Comparison of ENCODE assay signal across 19 cellular contexts in genomic region chr5:32144637-32145207, GRCh38. TPM values are rescaled to one million over a fixed set of nuclear protein-coding genes. Genes with fewer than 3 reads are reported as not detected.
DNase-seq lines count a peak whose midpoint lies in the region; ATAC-seq, FAIRE-seq and TF ChIP-seq lines count a peak whose summit lies in the region.
"Had no signal": no experiment of that assay in that cellular context is flagged by ENCODE, and none has a peak within 500 bp of the region (broad histone marks: within the 10 kb centered on the region; RNA-seq: fewer than 3 reads in every experiment).

No MANE protein-coding gene starts in this region.

- peaks cover 54% of the 10 kb centered on the region for H3K36me3 ChIP-seq in K562 (ENCODE audit: control insufficient read depth, insufficient read depth, low read length)
- H3K36me3 ChIP-seq in right lobe of liver: no peaks in the 10 kb centered on the region
- H3K36me3 ChIP-seq: brain microvascular endothelial cell had no signal

- intact Hi-C loops in natural killer cell (cut with micrococcal nuclease): no loop called here
- intact Hi-C loops in K562 (cut with micrococcal nuclease): no loop called here
- intact Hi-C loops in right lobe of liver (cut with DNase I): no loop called here
- intact Hi-C loops in left colon (cut with DNase I, micrococcal nuclease): no loop called here

- H3K27ac ChIP-seq in K562 (ENCODE audit: extremely low read depth, low read depth, low read length): no peak overlapping the region
- no peak overlapping the region for H3K27ac ChIP-seq in right lobe of liver
- H3K27ac ChIP-seq: brain microvascular endothelial cell, KMS-11 had no signal

- H3K4me3 Mint-ChIP-seq in natural killer cell: no peak overlapping the region
- H3K4me3 Mint-ChIP-seq in natural killer cell treated with Interleukin-12 subunit alpha and Interleukin-12 subunit beta and Interleukin-15 and Interleukin-18, amount 100 ng/mL, for 72 hours: no peak overlapping the region
- H3K4me3 Mint-ChIP-seq: activated T-helper 1 cell treated with anti-CD3 and anti-CD28 coated beads, Interleukin-12 subunit alpha, Interleukin-12 subunit beta, Interleukin-2, Interleukin-4 antibody, amounts not matched to agents 30 ng/mL and 10 ng/mL and 1 ng/mL, durations not matched to agents 14 hours and 24 hours and 36 hours had no signal

- H3K27me3 ChIP-seq in K562 (ENCODE audit: control insufficient read depth in 2 of 2, insufficient read depth in 2 of 2, low read length in 2 of 2) (no peaks in the 10 kb centered on the region), right lobe of liver (no peaks in the 10 kb centered on the region)
- H3K27me3 ChIP-seq: brain microvascular endothelial cell had no signal

- no peak for ATAC-seq in natural killer cell
- ATAC-seq in natural killer cell treated with Interleukin-12 subunit alpha and Interleukin-12 subunit beta and Interleukin-15 and Interleukin-18, amount 100 ng/mL, for 72 hours: no peak
- ATAC-seq in K562: no peak
- peak; percentile 43 to 61 (median 52) for ATAC-seq in right lobe of liver
- ATAC-seq in HG03196 (IDR thresholded peaks at IDR 0.05; ENCODE audit: unreplicated experiment): no peak
- ATAC-seq in left colon: no peak

- in situ Hi-C loops in K562 (cut with MboI): no loop called here

- H3K9ac ChIP-seq in K562 (ENCODE audit: insufficient read depth in 1 of 2, low read depth in 2 of 2, low read length in 2 of 2): no peak overlapping the region
- H3K9ac ChIP-seq: KMS-11 had no signal

- TF ChIP-seq CTCF in natural killer cell (IDR thresholded peaks at IDR 0.05) (no peak), K562 (IDR thresholded peaks at IDR 0.05 in 2 of 3, conservative IDR thresholded peaks at IDR 0.05 in 1 of 3; ENCODE audit: insufficient read depth in 2 of 3, low read depth in 1 of 3, low read length in 3 of 3) (no peak), right lobe of liver (IDR thresholded peaks at IDR 0.05) (no peak)

- H3K4me1 ChIP-seq in K562 (replicated peaks in 1 of 2; ENCODE audit: control insufficient read depth in 2 of 2, insufficient read depth in 2 of 2, low read length in 2 of 2): peaks cover 0 to 4% of the 10 kb centered on the region in 2 experiments; a peak in 3 of 5 replicates
- peaks cover 0 to 50% (median 27%) of the 10 kb centered on the region in 4 donors for H3K4me1 ChIP-seq in right lobe of liver

- peak overlapping the region; percentile 68 to 76 for H3K27ac Mint-ChIP-seq in natural killer cell
- peak overlapping the region in 1 of 2 donors; percentile 12 for H3K27ac Mint-ChIP-seq in natural killer cell treated with Interleukin-12 subunit alpha and Interleukin-12 subunit beta and Interleukin-15 and Interleukin-18, amount 100 ng/mL, for 72 hours
- H3K27ac Mint-ChIP-seq: activated T-helper 1 cell treated with anti-CD3 and anti-CD28 coated beads, Interleukin-12 subunit alpha, Interleukin-12 subunit beta, Interleukin-2, Interleukin-4 antibody, amounts not matched to agents 30 ng/mL and 10 ng/mL and 1 ng/mL, durations not matched to agents 14 hours and 24 hours and 36 hours had no signal

- no peaks in the 10 kb centered on the region for H3K36me3 Mint-ChIP-seq in natural killer cell
- peaks cover 2% of the 10 kb centered on the region for H3K36me3 Mint-ChIP-seq in natural killer cell treated with Interleukin-12 subunit alpha and Interleukin-12 subunit beta and Interleukin-15 and Interleukin-18, amount 100 ng/mL, for 72 hours

- H3K4me3 ChIP-seq in K562 (no peak overlapping the region), right lobe of liver (no peak overlapping the region)

- CTCF ChIA-PET in K562 (lab: Yijun Ruan, JAX; ENCODE audit: low intra/inter-chr PET ratio): no interaction called here

- POLR2A ChIA-PET in K562 (lab: Yijun Ruan, JAX): interaction anchor here (0.6 to 1.0 kb wide), 3 partner anchors 10 to 13 kb away, joined by 3 read pairs; no protein-coding TSS in a partner anchor

- H3K9me1 ChIP-seq in K562 (ENCODE audit: control insufficient read depth, insufficient read depth, low read length): peaks cover 3% of the 10 kb centered on the region

- no peak for DNase-seq in natural killer cell
- DNase-seq in natural killer cell treated with Interleukin-12 subunit alpha and Interleukin-12 subunit beta and Interleukin-15 and Interleukin-18, amount 100 ng/mL, for 72 hours (ENCODE audit: low spot score): no peak
- no peak for DNase-seq in K562 (ENCODE audit: extremely low read depth in 1 of 4, low spot score in 3 of 4)
- DNase-seq in right lobe of liver: peak; percentile 37 to 70 (median 62)
- no peak for DNase-seq in DMS 273 (lab: John Stamatoyannopoulos, UW; ENCODE audit: unreplicated experiment)
- no peak for DNase-seq in NCI-H146 (lab: John Stamatoyannopoulos, UW)
- DNase-seq in left colon: no peak
- DNase-seq: activated CD4-positive, alpha-beta T cell treated with anti-CD3 and anti-CD28 coated beads for 1 hour; brain microvascular endothelial cell; effector CD8-positive, alpha-beta T cell; GOT3; mesenchymal stem cell; NCI-H1694; NCI-H526 treated with DMSO at 0.1 percent for 48 hours; T-helper 1 cell had no signal

- no peaks in the 10 kb centered on the region for H3K9me3 Mint-ChIP-seq in natural killer cell
- H3K9me3 Mint-ChIP-seq in natural killer cell treated with Interleukin-12 subunit alpha and Interleukin-12 subunit beta and Interleukin-15 and Interleukin-18, amount 100 ng/mL, for 72 hours: no peaks in the 10 kb centered on the region
- H3K9me3 Mint-ChIP-seq: activated T-helper 1 cell treated with anti-CD3 and anti-CD28 coated beads, Interleukin-12 subunit alpha, Interleukin-12 subunit beta, Interleukin-2, Interleukin-4 antibody, amounts not matched to agents 30 ng/mL and 10 ng/mL and 1 ng/mL, durations not matched to agents 14 hours and 24 hours and 36 hours had no signal

- peak; percentile 58 for FAIRE-seq in K562 (lab: Jason Lieb, UNC)
- FAIRE-seq: RCC 7860 had no signal

- no peak for TF ChIP-seq RAD21 in K562 (CRISPR knock-in tag; conservative IDR thresholded peaks at IDR 0.05 in 1 of 2, IDR thresholded peaks at IDR 0.05 in 1 of 2)

- TF ChIP-seq POLR2A in K562 (conservative IDR thresholded peaks at IDR 0.05) (no peak), right lobe of liver (IDR thresholded peaks at IDR 0.05) (no peak)

- peaks cover 33% of the 10 kb centered on the region for H4K20me1 ChIP-seq in K562 (replicated peaks; ENCODE audit: control insufficient read depth, insufficient read depth, low read length)

- BruUV-seq in K562 (replicated peaks; lab: Mats Ljungman, UMichigan): no TSS peak

- H3K4me1 Mint-ChIP-seq in natural killer cell: peaks cover 47 to 51% of the 10 kb centered on the region in 2 donors
- peaks cover 37% of the 10 kb centered on the region in 2 donors for H3K4me1 Mint-ChIP-seq in natural killer cell treated with Interleukin-12 subunit alpha and Interleukin-12 subunit beta and Interleukin-15 and Interleukin-18, amount 100 ng/mL, for 72 hours (ENCODE audit: low read depth in 2 of 2)

- no peak for TF ChIP-seq EP300 in K562 (IDR thresholded peaks at IDR 0.05; ENCODE audit: low read length)

- WGBS in K562 (ENCODE audit: insufficient coverage, low coverage, missing lambda C conversion rate): 93% methylated on average over 3 of the region's 3 CpGs
- 40% methylated on average over 3 of the region's 3 CpGs for WGBS in right lobe of liver (ENCODE audit: insufficient coverage, low coverage, low lambda C conversion rate, missing lambda C conversion rate)

- H3K79me2 ChIP-seq in K562 (ENCODE audit: control insufficient read depth, insufficient read depth, low read length): peaks cover 79% of the 10 kb centered on the region

- H3K9me3 ChIP-seq in K562 (replicated peaks; ENCODE audit: control insufficient read depth, insufficient read depth, low read depth, low read length) (no peaks in the 10 kb centered on the region), right lobe of liver (no peaks in the 10 kb centered on the region)

- H3K4me2 ChIP-seq in K562 (ENCODE audit: insufficient read depth, low read length): no peak overlapping the region
- H3K4me2 ChIP-seq: KMS-11 had no signal

- no peak overlapping the region for H2AFZ ChIP-seq in K562 (ENCODE audit: low read depth, low read length)

- H3K27me3 Mint-ChIP-seq in natural killer cell (ENCODE audit: low read depth in 2 of 2): no peaks in the 10 kb centered on the region
- H3K27me3 Mint-ChIP-seq in natural killer cell treated with Interleukin-12 subunit alpha and Interleukin-12 subunit beta and Interleukin-15 and Interleukin-18, amount 100 ng/mL, for 72 hours: no peaks in the 10 kb centered on the region

TF ChIP-seq in K562, 482 proteins besides CTCF, POLR2A, EP300 and RAD21 (continues in another document):
- TF ChIP-seq NFIC (IDR thresholded peaks at IDR 0.05): peak; percentile 71
- TF ChIP-seq HNRNPUL1 (IDR thresholded peaks at IDR 0.05; ENCODE audit: low read length): 0 out of 2 replicates have a peak, but pooled peaks have one; percentile 45

RNA-seq across cellular contexts. Expression of gene GOLPH3, which starts 29.4 kb away (rescaled TPM):
- total RNA-seq in natural killer cell: 10 to 100 TPM; 67.6 to 70.6 (median 69.3) TPM
- total RNA-seq in natural killer cell treated with Interleukin-12 subunit alpha and Interleukin-12 subunit beta and Interleukin-15 and Interleukin-18, amount 100 ng/mL, for 72 hours: 10 to 100 TPM; 72.5 to 86.7 TPM
- 32.6 and 51.8 TPM in 2 replicates for total RNA-seq in K562 (2011; cell fraction: chromatin; rRNA removed; ENCODE audit: low replicate concordance)
- 35.0 and 40.7 TPM in 2 replicates for total RNA-seq in K562 (2011; cell fraction: nucleolus; rRNA removed)
- total RNA-seq in K562 (2011; cell fraction: nucleoplasm; rRNA removed): 39.6 and 50.8 TPM in 2 replicates
- 54.4 and 56.9 TPM in 2 replicates for total RNA-seq in K562 (2014; rRNA removed)
- total RNA-seq in K562 (2014; rRNA removed; fragmentation: Illumina TruSeq; extraction: Trizol): 60.8 and 68.2 TPM in 2 replicates
- 55.3 and 60.2 TPM in 2 replicates for total RNA-seq in K562 (2015; rRNA removed; fragmentation: Illumina TruSeq; extraction: Trizol)
- 84.9 and 94.6 TPM in 2 replicates for total RNA-seq in K562 (2021)
- 49.2 and 55.1 TPM in 2 replicates for polyA plus RNA-seq in K562 (2011; rRNA removed)
- 27.6 and 37.7 TPM in 2 replicates for polyA plus RNA-seq in K562 (2011; cell fraction: cytosol; rRNA removed)
- 18.4 and 26.1 TPM in 2 replicates for polyA plus RNA-seq in K562 (2011; cell fraction: nucleus; rRNA removed)
- polyA plus RNA-seq in K562 (2012): 48.8 and 61.6 TPM in 2 replicates
- 66.4 and 73.3 TPM in 2 replicates for polyA plus RNA-seq in K562 (2014; fragmentation: Illumina TruSeq; extraction: Trizol)
- 10 to 100 TPM; 18.8 to 21.5 TPM for polyA plus RNA-seq in K562 (2014; fragmentation: Nextera tagmentation; extraction: Ambion mirVana)
- 43.9 and 48.7 TPM in 2 replicates for polyA plus RNA-seq in K562 (2014; rRNA removed)
- 76.6 and 82.5 TPM in 2 replicates for polyA minus RNA-seq in K562 (2011; rRNA and poly(A)+ RNA removed)
- 33.6 and 42.7 TPM in 2 replicates for polyA minus RNA-seq in K562 (2011; cell fraction: cytosol; rRNA and poly(A)+ RNA removed)
- polyA minus RNA-seq in K562 (2011; cell fraction: nucleus; rRNA and poly(A)+ RNA removed): 27.1 and 40.3 TPM in 2 replicates
- 100 to 1,000 TPM in 3 of 6 experiments, 10 to 100 TPM in 3; 59.1 to 141 (median 95.9) TPM for total RNA-seq in right lobe of liver
- 100 to 1,000 TPM; 123 to 131 TPM for total RNA-seq in left colon

Comparison
In these comparisons a context has a peak if more than half of its experiments do, and no peak if none do; other contexts are left out.
1. ATAC-seq: peak in right lobe of liver (4 of 4); none in natural killer cell (0 of 3), natural killer cell treated with Interleukin-12 subunit alpha and Interleukin-12 subunit beta and Interleukin-15 and Interleukin-18, amount 100 ng/mL, for 72 hours (0 of 2), K562 (single experiment), HG03196 (single experiment) and left colon (single experiment).
2. DNase-seq: peak in right lobe of liver (3 of 3); none in natural killer cell (single experiment), natural killer cell treated with Interleukin-12 subunit alpha and Interleukin-12 subunit beta and Interleukin-15 and Interleukin-18, amount 100 ng/mL, for 72 hours (single experiment), K562 (0 of 4), DMS 273 (single experiment), NCI-H146 (single experiment) and left colon (0 of 2).